In the genomic region with DNA sequence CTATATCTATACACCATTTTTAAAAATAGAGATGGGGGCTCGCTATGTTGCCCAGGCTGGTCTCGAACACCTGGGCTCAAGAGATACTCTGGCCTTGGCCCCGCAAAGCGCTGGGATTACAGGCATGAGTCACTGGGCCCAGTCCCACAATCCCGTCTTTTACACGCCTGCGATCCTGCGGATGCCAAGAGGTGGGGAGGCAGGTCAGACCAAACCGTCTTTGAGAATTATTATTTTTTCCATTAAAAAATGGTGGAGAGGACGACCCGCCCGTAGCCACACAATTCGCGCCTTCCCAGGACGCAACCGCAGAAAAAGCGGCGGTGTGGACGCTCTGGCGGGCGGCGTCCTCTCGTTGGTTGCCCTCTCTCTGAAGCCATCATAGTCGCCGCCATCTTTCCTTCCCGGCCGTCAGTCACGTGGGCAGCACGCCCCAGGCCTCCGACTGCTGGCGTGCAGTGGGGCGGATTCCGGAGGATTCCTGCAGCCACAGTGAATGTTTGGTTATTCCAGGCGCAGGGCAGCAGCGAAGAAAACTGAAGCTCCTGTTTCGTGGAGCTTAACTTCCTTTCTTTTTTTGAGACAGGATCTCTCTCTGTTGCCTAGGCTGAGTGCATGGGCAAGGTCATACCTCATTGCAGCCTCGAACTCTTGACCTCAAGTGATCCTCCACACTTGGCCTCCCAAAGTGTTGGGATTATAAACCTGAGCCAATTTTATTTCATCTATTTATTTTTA, we compare ENCODE assay signal across 8 cellular contexts. TPM values are rescaled to one million over a fixed set of nuclear protein-coding genes. Genes with fewer than 3 reads are reported as not detected.
DNase-seq lines count a peak whose midpoint lies in the region; ATAC-seq and TF ChIP-seq lines count a peak whose summit lies in the region.

No MANE protein-coding gene starts in this region.

- peak overlapping the region; percentile 41 for H3K4me3 ChIP-seq in fibroblast of mammary gland (ENCODE audit: control insufficient read depth, low read depth, low read length)

- H3K4me1 Mint-ChIP-seq in activated T-helper 2 cell treated with anti-CD3 and anti-CD28 coated beads, Interferon-gamma antibody, Interleukin-2, Interleukin-4, amounts not matched to agents 10 μg/mL and 5 μg/mL and 100 μg/mL, durations not matched to agents 14 hours and 24 hours and 36 hours (ENCODE audit: low read depth), result peaks cover 14% of the 10 kb centered on the region
- H3K4me1 Mint-ChIP-seq in naive thymus-derived CD8-positive, alpha-beta T cell, result peaks cover 14 to 17% (median 14%) of the 10 kb centered on the region in 4 donors

- DNase-seq in GM13977 (ENCODE audit: low spot score), result peak; percentile 85
- peak; percentile 60 for DNase-seq in activated T-helper 2 cell treated with anti-CD3 and anti-CD28 coated beads, Interferon-gamma antibody, Interleukin-2, Interleukin-4, amounts not matched to agents 10 μg/mL and 5 μg/mL and 100 μg/mL, durations not matched to agents 14 hours and 24 hours and 36 hours (ENCODE audit: low spot score)
- peak; percentile 88 for DNase-seq in fibroblast of mammary gland (ENCODE audit: low read depth)
- peak; percentile 52 to 83 (median 62) for DNase-seq in naive thymus-derived CD8-positive, alpha-beta T cell
- peak; percentile 57 to 76 for DNase-seq in stimulated activated CD8-positive, alpha-beta memory T cell treated with anti-CD3 and anti-CD28 coated beads, Interleukin-7, amount 100 ng/mL, for 48 hours (ENCODE audit: extremely low read depth in 1 of 2, low read depth in 1 of 2)

- TF ChIP-seq CTCF in GM13977 (IDR thresholded peaks at IDR 0.05; ENCODE audit: extremely low read depth, insufficient read depth, missing control alignments) (no peak), fibroblast of mammary gland (conservative IDR thresholded peaks at IDR 0.05; ENCODE audit: control insufficient read depth, insufficient read depth, low read depth, low read length) (no peak)

- POLR2A ChIA-PET in naive thymus-derived CD8-positive, alpha-beta T cell (lab: Charles Lee), result interaction anchor here (0.6 to 0.7 kb wide), 4 partner anchors 10 to 114 kb away, joined by 3 to 7 read pairs (median 5); a partner anchor contains a TSS

- H3K27ac Mint-ChIP-seq in activated T-helper 2 cell treated with anti-CD3 and anti-CD28 coated beads, Interferon-gamma antibody, Interleukin-2, Interleukin-4, amounts not matched to agents 10 μg/mL and 5 μg/mL and 100 μg/mL, durations not matched to agents 14 hours and 24 hours and 36 hours, result peak overlapping the region; percentile 63
- H3K27ac Mint-ChIP-seq in naive thymus-derived CD8-positive, alpha-beta T cell, result peak overlapping the region; percentile 85 to 95 (median 89)

- H3K9me3 Mint-ChIP-seq in activated T-helper 2 cell treated with anti-CD3 and anti-CD28 coated beads, Interferon-gamma antibody, Interleukin-2, Interleukin-4, amounts not matched to agents 10 μg/mL and 5 μg/mL and 100 μg/mL, durations not matched to agents 14 hours and 24 hours and 36 hours, result no peaks in the 10 kb centered on the region
- H3K9me3 Mint-ChIP-seq in naive thymus-derived CD8-positive, alpha-beta T cell, result no peaks in the 10 kb centered on the region

- H3K4me3 Mint-ChIP-seq in activated T-helper 2 cell treated with anti-CD3 and anti-CD28 coated beads, Interferon-gamma antibody, Interleukin-2, Interleukin-4, amounts not matched to agents 10 μg/mL and 5 μg/mL and 100 μg/mL, durations not matched to agents 14 hours and 24 hours and 36 hours (ENCODE audit: low read depth), result peak overlapping the region; percentile 60
- H3K4me3 Mint-ChIP-seq in naive thymus-derived CD8-positive, alpha-beta T cell, result peak overlapping the region; percentile 79 to 92 (median 88)

- intact Hi-C loops in activated T-helper 2 cell treated with anti-CD3 and anti-CD28 coated beads, Interferon-gamma antibody, Interleukin-2, Interleukin-4, amounts not matched to agents 10 μg/mL and 5 μg/mL and 100 μg/mL, durations not matched to agents 14 hours and 24 hours and 36 hours (cut with micrococcal nuclease), result no loop called here

- peak; percentile 82 for ATAC-seq in HG03442 (IDR thresholded peaks at IDR 0.05; ENCODE audit: unreplicated experiment)
- peak; percentile 99 to 100 for ATAC-seq in naive thymus-derived CD8-positive, alpha-beta T cell
- no peak for ATAC-seq in GM18519 (IDR thresholded peaks at IDR 0.05; ENCODE audit: low FRiP score, unreplicated experiment)

- in situ Hi-C loops in GM13977 (cut with MboI; ENCODE audit: low pct_unique_long_range_greater_than_20kb, low sequenced_read_pairs, unreplicated experiment), result no loop called here

- H3K36me3 Mint-ChIP-seq in activated T-helper 2 cell treated with anti-CD3 and anti-CD28 coated beads, Interferon-gamma antibody, Interleukin-2, Interleukin-4, amounts not matched to agents 10 μg/mL and 5 μg/mL and 100 μg/mL, durations not matched to agents 14 hours and 24 hours and 36 hours (ENCODE audit: low read depth), result no peaks in the 10 kb centered on the region
- H3K36me3 Mint-ChIP-seq in naive thymus-derived CD8-positive, alpha-beta T cell, result no peaks in the 10 kb centered on the region

- peaks cover 8% of the 10 kb centered on the region for H3K27me3 Mint-ChIP-seq in activated T-helper 2 cell treated with anti-CD3 and anti-CD28 coated beads, Interferon-gamma antibody, Interleukin-2, Interleukin-4, amounts not matched to agents 10 μg/mL and 5 μg/mL and 100 μg/mL, durations not matched to agents 14 hours and 24 hours and 36 hours (ENCODE audit: low read depth)
- no peaks in the 10 kb centered on the region for H3K27me3 Mint-ChIP-seq in naive thymus-derived CD8-positive, alpha-beta T cell

TF ChIP-seq in PFSK-1, 5 proteins besides CTCF, POLR2A, EP300 and RAD21 (continues in another document):
- TF ChIP-seq FOXP2 (optimal IDR thresholded peaks at IDR 0.05; ENCODE audit: borderline replicate concordance, extremely low read depth, extremely low read length, insufficient read depth) (peak; percentile 84), POLR2AphosphoS5 (IDR thresholded peaks at IDR 0.05; ENCODE audit: low read depth, low read length) (peak; percentile 53; the same call in 1 of the 2 replicates)
- TF ChIP-seq, protein P1, sequence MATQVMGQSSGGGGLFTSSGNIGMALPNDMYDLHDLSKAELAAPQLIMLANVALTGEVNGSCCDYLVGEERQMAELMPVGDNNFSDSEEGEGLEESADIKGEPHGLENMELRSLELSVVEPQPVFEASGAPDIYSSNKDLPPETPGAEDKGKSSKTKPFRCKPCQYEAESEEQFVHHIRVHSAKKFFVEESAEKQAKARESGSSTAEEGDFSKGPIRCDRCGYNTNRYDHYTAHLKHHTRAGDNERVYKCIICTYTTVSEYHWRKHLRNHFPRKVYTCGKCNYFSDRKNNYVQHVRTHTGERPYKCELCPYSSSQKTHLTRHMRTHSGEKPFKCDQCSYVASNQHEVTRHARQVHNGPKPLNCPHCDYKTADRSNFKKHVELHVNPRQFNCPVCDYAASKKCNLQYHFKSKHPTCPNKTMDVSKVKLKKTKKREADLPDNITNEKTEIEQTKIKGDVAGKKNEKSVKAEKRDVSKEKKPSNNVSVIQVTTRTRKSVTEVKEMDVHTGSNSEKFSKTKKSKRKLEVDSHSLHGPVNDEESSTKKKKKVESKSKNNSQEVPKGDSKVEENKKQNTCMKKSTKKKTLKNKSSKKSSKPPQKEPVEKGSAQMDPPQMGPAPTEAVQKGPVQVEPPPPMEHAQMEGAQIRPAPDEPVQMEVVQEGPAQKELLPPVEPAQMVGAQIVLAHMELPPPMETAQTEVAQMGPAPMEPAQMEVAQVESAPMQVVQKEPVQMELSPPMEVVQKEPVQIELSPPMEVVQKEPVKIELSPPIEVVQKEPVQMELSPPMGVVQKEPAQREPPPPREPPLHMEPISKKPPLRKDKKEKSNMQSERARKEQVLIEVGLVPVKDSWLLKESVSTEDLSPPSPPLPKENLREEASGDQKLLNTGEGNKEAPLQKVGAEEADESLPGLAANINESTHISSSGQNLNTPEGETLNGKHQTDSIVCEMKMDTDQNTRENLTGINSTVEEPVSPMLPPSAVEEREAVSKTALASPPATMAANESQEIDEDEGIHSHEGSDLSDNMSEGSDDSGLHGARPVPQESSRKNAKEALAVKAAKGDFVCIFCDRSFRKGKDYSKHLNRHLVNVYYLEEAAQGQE (IDR thresholded peaks at IDR 0.05; ENCODE audit: insufficient read depth in 1 of 2, low read depth in 2 of 2, low read length in 2 of 2), result no peak

RNA-seq across cellular contexts. Expression of a gene that starts 9.9 kb away (rescaled TPM):
- 60.3 TPM for polyA plus RNA-seq in PFSK-1 (2012; ENCODE audit: insufficient read length, low read depth)
- 2.1 and 2.4 TPM in 2 replicates for total RNA-seq in activated T-helper 2 cell treated with anti-CD3 and anti-CD28 coated beads, Interferon-gamma antibody, Interleukin-2, Interleukin-4, amounts not matched to agents 10 μg/mL and 5 μg/mL and 100 μg/mL, durations not matched to agents 14 hours and 24 hours and 36 hours
- total RNA-seq in naive thymus-derived CD8-positive, alpha-beta T cell, result 10 to 100 TPM; 11.8 to 12.3 TPM
- polyA plus RNA-seq in naive thymus-derived CD8-positive, alpha-beta T cell, result under 1 TPM in 2 of 3 donors, not detected in 1; 0.18 to 0.46 TPM

RNA-seq across cellular contexts. Expression of a gene that starts 15.2 kb away (rescaled TPM):
- polyA plus RNA-seq in PFSK-1 (2012; ENCODE audit: insufficient read length, low read depth), result 22.0 TPM
- 27.3 and 31.6 TPM in 2 replicates for total RNA-seq in activated T-helper 2 cell treated with anti-CD3 and anti-CD28 coated beads, Interferon-gamma antibody, Interleukin-2, Interleukin-4, amounts not matched to agents 10 μg/mL and 5 μg/mL and 100 μg/mL, durations not matched to agents 14 hours and 24 hours and 36 hours
- 10 to 100 TPM; 66.9 to 74.7 TPM for total RNA-seq in naive thymus-derived CD8-positive, alpha-beta T cell
- polyA plus RNA-seq in naive thymus-derived CD8-positive, alpha-beta T cell, result 1 to 10 TPM; 6.8 to 9.4 (median 8.0) TPM

RNA-seq across cellular contexts. Expression of a gene that starts 29.9 kb away (rescaled TPM):
- 43.0 TPM for polyA plus RNA-seq in PFSK-1 (2012; ENCODE audit: insufficient read length, low read depth)
- 38.5 and 38.7 TPM in 2 replicates for total RNA-seq in activated T-helper 2 cell treated with anti-CD3 and anti-CD28 coated beads, Interferon-gamma antibody, Interleukin-2, Interleukin-4, amounts not matched to agents 10 μg/mL and 5 μg/mL and 100 μg/mL, durations not matched to agents 14 hours and 24 hours and 36 hours
- 10 to 100 TPM; 14.3 to 16.2 TPM for total RNA-seq in naive thymus-derived CD8-positive, alpha-beta T cell
- 1 to 10 TPM; 3.4 to 6.0 (median 4.9) TPM for polyA plus RNA-seq in naive thymus-derived CD8-positive, alpha-beta T cell

RNA-seq across cellular contexts. Expression of a gene that starts 37.6 kb away (rescaled TPM):
- polyA plus RNA-seq in PFSK-1 (2012; ENCODE audit: insufficient read length, low read depth), result 164 TPM
- 280 and 290 TPM in 2 replicates for total RNA-seq in activated T-helper 2 cell treated with anti-CD3 and anti-CD28 coated beads, Interferon-gamma antibody, Interleukin-2, Interleukin-4, amounts not matched to agents 10 μg/mL and 5 μg/mL and 100 μg/mL, durations not matched to agents 14 hours and 24 hours and 36 hours
- total RNA-seq in naive thymus-derived CD8-positive, alpha-beta T cell, result 100 to 1,000 TPM; 263 to 267 TPM
- 10 to 100 TPM; 51.1 to 69.4 (median 63.2) TPM for polyA plus RNA-seq in naive thymus-derived CD8-positive, alpha-beta T cell

RNA-seq across cellular contexts. Expression of a gene that starts 52.2 kb away (rescaled TPM):
- 7.9 TPM for polyA plus RNA-seq in PFSK-1 (2012; ENCODE audit: insufficient read length, low read depth)
- 3.8 and 5.0 TPM in 2 replicates for total RNA-seq in activated T-helper 2 cell treated with anti-CD3 and anti-CD28 coated beads, Interferon-gamma antibody, Interleukin-2, Interleukin-4, amounts not matched to agents 10 μg/mL and 5 μg/mL and 100 μg/mL, durations not matched to agents 14 hours and 24 hours and 36 hours
- 10 to 100 TPM in 1 of 2 experiments, 1 to 10 TPM in 1; 6.5 to 10.9 TPM for total RNA-seq in naive thymus-derived CD8-positive, alpha-beta T cell
- 1 to 10 TPM; 1.1 to 2.7 (median 1.7) TPM for polyA plus RNA-seq in naive thymus-derived CD8-positive, alpha-beta T cell
